In genomic region chr2:128260239-128261138, GRCh38 we compare ENCODE assay signal across 8 cellular contexts. TPM values are rescaled to one million over a fixed set of nuclear protein-coding genes. Genes with fewer than 3 reads are reported as not detected.
A peak's percentile ranks its signal among the peaks of the same experiment; 100 is the strongest.
DNase-seq lines count a peak whose midpoint lies in the region; ATAC-seq and TF ChIP-seq lines count a peak whose summit lies in the region.

No MANE protein-coding gene starts in this region.

- H3K9ac ChIP-seq in iPS-15b (ENCODE audit: low read depth, low read length) (peak overlapping the region; percentile 26), smooth muscle cell (ENCODE audit: low read depth) (peak overlapping the region; percentile 71)

- no peaks in the 10 kb centered on the region for H3K36me3 ChIP-seq in HEK293 (ENCODE audit: control insufficient read depth in 2 of 2, insufficient read depth in 1 of 2, low read length in 2 of 2)
- peaks cover 2% of the 10 kb centered on the region for H3K36me3 ChIP-seq in iPS-15b (ENCODE audit: control insufficient read depth, insufficient read depth, low read length)
- H3K36me3 ChIP-seq in smooth muscle cell (ENCODE audit: low read depth): no peaks in the 10 kb centered on the region

- H3K4me1 ChIP-seq in HEK293 (ENCODE audit: control insufficient read depth, insufficient read depth, low read length) (no peaks in the 10 kb centered on the region), iPS-15b (ENCODE audit: control insufficient read depth, insufficient read depth, low read length) (peaks cover 6% of the 10 kb centered on the region), smooth muscle cell (ENCODE audit: low read depth) (peaks cover 15% of the 10 kb centered on the region)

- H3K27me3 ChIP-seq in iPS-15b (ENCODE audit: control insufficient read depth, insufficient read depth, low read length) (no peaks in the 10 kb centered on the region), smooth muscle cell (ENCODE audit: low read depth) (peaks cover 4% of the 10 kb centered on the region)

- H3K4me2 ChIP-seq in smooth muscle cell: peak overlapping the region; percentile 80

- peaks cover 4% of the 10 kb centered on the region for H3F3A ChIP-seq in smooth muscle cell (ENCODE audit: low read depth)

- H4K20me1 ChIP-seq in smooth muscle cell (ENCODE audit: low read depth): no peaks in the 10 kb centered on the region

- no peak overlapping the region for H3K27ac ChIP-seq in HEK293 (ENCODE audit: extremely low read depth, low read depth, low read length)
- peak overlapping the region; percentile 86 for H3K27ac ChIP-seq in smooth muscle cell (ENCODE audit: low read depth)

- H3K9me3 Mint-ChIP-seq in MCF 10A (ENCODE audit: unreplicated experiment): no peaks in the 10 kb centered on the region
- H3K9me3 Mint-ChIP-seq in T-helper 2 cell treated with Interferon-gamma antibody and Interleukin-4, amounts not matched to agents 5 μg/mL and 100 μg/mL, for 36 hours: no peaks in the 10 kb centered on the region

- WGBS in smooth muscle cell (ENCODE audit: low lambda C conversion rate): 16% methylated on average over 24 of the region's 24 CpGs

- intact Hi-C loops in MCF 10A (cut with micrococcal nuclease): loop anchor here (2.0 kb wide), 1 partner anchor 44 kb away; no protein-coding TSS in a partner anchor

- no peak overlapping the region for H3K4me3 ChIP-seq in HEK293 (ENCODE audit: low read depth, low read length)
- no peak overlapping the region for H3K4me3 ChIP-seq in iPS-15b (ENCODE audit: low read depth, low read length)
- no peak overlapping the region for H3K4me3 ChIP-seq in smooth muscle cell

- H3K27ac Mint-ChIP-seq in MCF 10A (ENCODE audit: low read depth, unreplicated experiment) (peak overlapping the region; percentile 27), T-helper 17 cell (no peak overlapping the region)
- no peak overlapping the region for H3K27ac Mint-ChIP-seq in T-helper 2 cell treated with Interferon-gamma antibody and Interleukin-4, amounts not matched to agents 5 μg/mL and 100 μg/mL, for 36 hours

- ATAC-seq in HG03045 (IDR thresholded peaks at IDR 0.05; ENCODE audit: unreplicated experiment) (no peak), T-helper 17 cell (no peak)

- H3K9me3 ChIP-seq in HEK293 (ENCODE audit: control insufficient read depth, insufficient read depth, low read depth, low read length): no peaks in the 10 kb centered on the region
- no peaks in the 10 kb centered on the region for H3K9me3 ChIP-seq in iPS-15b (ENCODE audit: control insufficient read depth, insufficient read depth, low read length)
- no peaks in the 10 kb centered on the region for H3K9me3 ChIP-seq in smooth muscle cell (replicated peaks; ENCODE audit: low read depth)
- no peaks in the 10 kb centered on the region for H3K9me3 ChIP-seq in T-helper 17 cell (ENCODE audit: control insufficient read depth, low read length, poor library complexity, severe bottlenecking)

- CTCF ChIA-PET in HEK293 (lab: Yijun Ruan, JAX): interaction anchor here (0.5 kb wide), 1 partner anchor 68 kb away, joined by 3 read pairs; no protein-coding TSS in a partner anchor
- CTCF ChIA-PET in MCF 10A (lab: Yijun Ruan, JAX): interaction anchor here (0.6 to 1.6 kb wide), 10 partner anchors 9 to 1909 kb away, joined by 3 to 8 read pairs (median 4); no protein-coding TSS in a partner anchor

- TF ChIP-seq CTCF in HEK293 (tag by site-specific recombination; IDR thresholded peaks at IDR 0.05) (no peak), MCF 10A (IDR thresholded peaks at IDR 0.05; ENCODE audit: unreplicated experiment) (no peak), smooth muscle cell (IDR thresholded peaks at IDR 0.05; ENCODE audit: borderline replicate concordance, insufficient read depth, poor library complexity, severe bottlenecking) (no peak)

- POLR2A ChIA-PET in HEK293 (lab: Yijun Ruan, JAX) (no interaction called here), MCF 10A (lab: Yijun Ruan, JAX) (interaction anchor here (0.5 to 1.2 kb wide), 4 partner anchors 10 to 44 kb away, joined by 3 to 4 read pairs (median 4); no protein-coding TSS in a partner anchor)

- DNase-seq in MCF 10A (ENCODE audit: unreplicated experiment) (peak; percentile 78), smooth muscle cell (lab: John Stamatoyannopoulos, UW; ENCODE audit: unreplicated experiment) (peak; percentile 47), SKM-1 (lab: John Stamatoyannopoulos, UW; ENCODE audit: unreplicated experiment) (no peak), T-helper 17 cell (no peak)
- DNase-seq in T-helper 2 cell treated with Interferon-gamma antibody and Interleukin-4, amounts not matched to agents 5 μg/mL and 100 μg/mL, for 36 hours (ENCODE audit: low spot score): no peak

- H3K4me1 Mint-ChIP-seq in MCF 10A (ENCODE audit: insufficient read depth, unreplicated experiment): no peaks in the 10 kb centered on the region
- H3K4me1 Mint-ChIP-seq in T-helper 2 cell treated with Interferon-gamma antibody and Interleukin-4, amounts not matched to agents 5 μg/mL and 100 μg/mL, for 36 hours (ENCODE audit: low read depth): no peaks in the 10 kb centered on the region
- H3K4me1 Mint-ChIP-seq in T-helper 17 cell: no peaks in the 10 kb centered on the region

- H3K79me2 ChIP-seq in smooth muscle cell (ENCODE audit: low read depth): no peaks in the 10 kb centered on the region

- no TSS peak for BruUV-seq in MCF 10A (replicated peaks; lab: Mats Ljungman, UMichigan)

- H2AFZ ChIP-seq in smooth muscle cell (ENCODE audit: low read depth): peak overlapping the region; percentile 87

- no peaks in the 10 kb centered on the region for H3K36me3 Mint-ChIP-seq in MCF 10A (ENCODE audit: insufficient read depth, unreplicated experiment)
- H3K36me3 Mint-ChIP-seq in T-helper 2 cell treated with Interferon-gamma antibody and Interleukin-4, amounts not matched to agents 5 μg/mL and 100 μg/mL, for 36 hours (ENCODE audit: low read depth): no peaks in the 10 kb centered on the region
- H3K36me3 Mint-ChIP-seq in T-helper 17 cell (ENCODE audit: low read depth): no peaks in the 10 kb centered on the region

- H3K4me3 Mint-ChIP-seq in MCF 10A (ENCODE audit: unreplicated experiment) (no peak overlapping the region), T-helper 17 cell (no peak overlapping the region)
- no peak overlapping the region for H3K4me3 Mint-ChIP-seq in T-helper 2 cell treated with Interferon-gamma antibody and Interleukin-4, amounts not matched to agents 5 μg/mL and 100 μg/mL, for 36 hours

- H3K27me3 Mint-ChIP-seq in MCF 10A (ENCODE audit: insufficient read depth, unreplicated experiment) (no peaks in the 10 kb centered on the region), T-helper 17 cell (peaks cover 16% of the 10 kb centered on the region)
- H3K27me3 Mint-ChIP-seq in T-helper 2 cell treated with Interferon-gamma antibody and Interleukin-4, amounts not matched to agents 5 μg/mL and 100 μg/mL, for 36 hours (ENCODE audit: low read depth): peaks cover 14% of the 10 kb centered on the region

TF ChIP-seq in HEK293, 187 proteins besides CTCF, POLR2A, EP300 and RAD21:
- TF ChIP-seq ZNF366 (tag by site-specific recombination; conservative IDR thresholded peaks at IDR 0.05): no peak
- TF ChIP-seq ZIC2 (tag by site-specific recombination; IDR thresholded peaks at IDR 0.05): peak; percentile 86
TF ChIP-seq in HEK293: peak in this region for 1.

RNA-seq across cellular contexts. Expression of gene HS6ST1, which starts 58.2 kb away (rescaled TPM):
- 9.6 and 11.4 TPM in 2 replicates for total RNA-seq in MCF 10A (2022)
- 9.3 and 11.3 TPM in 2 replicates for total RNA-seq in smooth muscle cell
- 13.0 and 17.6 TPM in 2 replicates for polyA plus RNA-seq in smooth muscle cell
- 10 to 100 TPM; 12.5 to 12.9 TPM for total RNA-seq in T-helper 17 cell

Comparison
In these comparisons a context has a peak if more than half of its experiments do, and no peak if none do; other contexts are left out.
1. DNase-seq: peak in MCF 10A (single experiment) and smooth muscle cell (single experiment); none in T-helper 2 cell treated with Interferon-gamma antibody and Interleukin-4, amounts not matched to agents 5 μg/mL and 100 μg/mL, for 36 hours (single experiment), SKM-1 (single experiment) and T-helper 17 cell (0 of 3).